23 cellular contexts compared by ENCODE assay signal in the genomic region with DNA sequence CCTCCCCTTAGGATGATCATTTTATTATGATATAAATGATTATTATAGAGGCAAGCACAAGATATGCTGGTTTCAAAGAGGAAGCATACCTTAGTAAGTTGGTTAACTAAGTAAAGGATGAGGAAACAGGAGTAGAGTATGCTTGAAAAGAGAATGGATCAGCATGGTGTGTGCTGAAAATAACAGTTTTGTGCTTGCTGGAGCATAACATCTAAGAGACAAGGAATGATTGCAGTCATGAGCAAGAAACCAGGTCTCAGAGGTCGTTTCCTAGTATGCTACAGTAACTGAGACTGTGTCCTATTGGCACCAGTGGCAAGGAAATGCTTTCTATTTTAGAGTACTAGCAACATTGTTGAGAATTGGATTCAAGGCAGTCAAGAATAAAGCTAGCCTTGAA. TPM values are rescaled to one million over a fixed set of nuclear protein-coding genes. Genes with fewer than 3 reads are reported as not detected.
DNase-seq lines count a peak whose midpoint lies in the region; ATAC-seq, FAIRE-seq and TF ChIP-seq lines count a peak whose summit lies in the region.
"Had no signal": no experiment of that assay in that cellular context is flagged by ENCODE, and none has a peak within 500 bp of the region (broad histone marks: within the 10 kb centered on the region; RNA-seq: fewer than 3 reads in every experiment).

No MANE protein-coding gene starts in this region.

- no peak overlapping the region for H3K4me3 ChIP-seq in kidney epithelial cell (ENCODE audit: low read depth, low read length)
- H3K4me3 ChIP-seq: MG63, SJSA1 had no signal

- no peak for TF ChIP-seq POLR2A in GM12892 (IDR thresholded peaks at IDR 0.05; ENCODE audit: low read depth, low read length)

- CTCF ChIA-PET in activated B cell treated with CpG ODN at 0.5 μM for 24 hours (lab: Charles Lee) = interaction anchor here (1.1 to 3.3 kb wide), 2 partner anchors 9 to 35 kb away, joined by 4 to 11 read pairs; partner anchors contain the start of gene WASF1

- peak overlapping the region; percentile 2 for H3K27ac Mint-ChIP-seq in activated B cell treated with CpG ODN at 0.5 μM for 24 hours
- H3K27ac Mint-ChIP-seq: HFFc6 had no signal

- ATAC-seq in activated B cell treated with CpG ODN at 0.5 μM for 24 hours (ENCODE audit: low read depth) (peak; percentile 34), HG03135 (IDR thresholded peaks at IDR 0.05; ENCODE audit: unreplicated experiment) (no peak), GM21825 (IDR thresholded peaks at IDR 0.05; ENCODE audit: unreplicated experiment) (no peak)
- ATAC-seq: Right ventricle myocardium inferior had no signal

- no peaks in the 10 kb centered on the region for H3K9me3 Mint-ChIP-seq in activated B cell treated with CpG ODN at 0.5 μM for 24 hours
- H3K9me3 Mint-ChIP-seq: HFFc6 had no signal

- no peaks in the 10 kb centered on the region for H3K27me3 Mint-ChIP-seq in activated B cell treated with CpG ODN at 0.5 μM for 24 hours

- peak; percentile 40 for FAIRE-seq in GM12892 (lab: Jason Lieb, UNC)

- peaks cover 22% of the 10 kb centered on the region for H3K4me1 Mint-ChIP-seq in activated B cell treated with CpG ODN at 0.5 μM for 24 hours

- no peak for TF ChIP-seq CTCF in activated B cell treated with CpG ODN at 0.5 μM for 24 hours (IDR thresholded peaks at IDR 0.05)
- TF ChIP-seq CTCF in kidney epithelial cell (IDR thresholded peaks at IDR 0.05; ENCODE audit: insufficient read depth, low read length, poor library complexity, severe bottlenecking) = no peak

- intact Hi-C loops in activated B cell treated with CpG ODN at 0.5 μM for 24 hours (cut with micrococcal nuclease) = no loop called here

- no peak for DNase-seq in GM12892 (ENCODE audit: insufficient read length)
- DNase-seq in activated B cell treated with CpG ODN at 0.5 μM for 24 hours = no peak
- peak; percentile 19 for DNase-seq in kidney epithelial cell (ENCODE audit: low read depth)
- DNase-seq in renal cortical epithelial cell (ENCODE audit: low read depth) = peak; percentile 83
- no peak for DNase-seq in NCI-H2171 treated with DMSO at 0.1 percent for 48 hours (lab: John Stamatoyannopoulos, UW)
- DNase-seq in activated T-cell treated with anti-CD3 and anti-CD28 coated beads, Interleukin-2, amount 50 U/mL, for 48 hours = no peak
- DNase-seq: AML-193; EL; GF-D8; H7; HFFc6; MG63; NCI-H1092; NCI-H146; NCI-H2029; NCI-H226; NCI-H524; NCI-H774; NK-92 treated with Interleukin-12 subunit alpha and Interleukin-12 subunit beta, amount 100 ng/mL, for 24 hours had no signal

- peaks cover 79% of the 10 kb centered on the region for H3K36me3 Mint-ChIP-seq in activated B cell treated with CpG ODN at 0.5 μM for 24 hours (ENCODE audit: low read depth)

- H3K27me3 ChIP-seq in kidney epithelial cell (ENCODE audit: control insufficient read depth, insufficient read depth, low read length) = no peaks in the 10 kb centered on the region
- H3K27me3 ChIP-seq: MG63, SJSA1 had no signal

- peaks cover 3% of the 10 kb centered on the region for H3K36me3 ChIP-seq in kidney epithelial cell (ENCODE audit: control insufficient read depth, insufficient read depth, low read length)

- POLR2A ChIA-PET in activated B cell treated with CpG ODN at 0.5 μM for 24 hours (lab: Charles Lee) = interaction anchor here (0.9 to 1.6 kb wide), 2 partner anchors 14 to 19 kb away, joined by 3 read pairs; no protein-coding TSS in a partner anchor

- H3K4me3 Mint-ChIP-seq in activated B cell treated with CpG ODN at 0.5 μM for 24 hours = no peak overlapping the region
- H3K4me3 Mint-ChIP-seq: HFFc6 had no signal

RNA-seq across cellular contexts. Expression of gene CDC40, which starts 34.1 kb away (rescaled TPM):
- polyA plus RNA-seq in GM12892 (2012; ENCODE audit: missing spikeins) = 20.4 TPM
- total RNA-seq in activated B cell treated with CpG ODN at 0.5 μM for 24 hours (36.7 and 37.3 TPM in 2 replicates), kidney epithelial cell (15.1 and 17.3 TPM in 2 replicates), renal cortical epithelial cell (22.6 and 30.4 TPM in 2 replicates)

RNA-seq across cellular contexts. Expression of gene WASF1, which starts 34.9 kb away (rescaled TPM):
- 2.4 TPM for polyA plus RNA-seq in GM12892 (2012; ENCODE audit: missing spikeins)
- 5.1 and 6.2 TPM in 2 replicates for total RNA-seq in activated B cell treated with CpG ODN at 0.5 μM for 24 hours
- 11.2 and 15.3 TPM in 2 replicates for total RNA-seq in kidney epithelial cell
- 8.0 and 22.8 TPM in 2 replicates for total RNA-seq in renal cortical epithelial cell

Comparison
In these comparisons a context has a peak if more than half of its experiments do, and no peak if none do; other contexts are left out.
1. DNase-seq: peak in kidney epithelial cell (single experiment) and renal cortical epithelial cell (single experiment); none in GM12892 (single experiment), activated B cell treated with CpG ODN at 0.5 μM for 24 hours (single experiment), NCI-H2171 treated with DMSO at 0.1 percent for 48 hours (single experiment) and activated T-cell treated with anti-CD3 and anti-CD28 coated beads, Interleukin-2, amount 50 U/mL, for 48 hours (0 of 2).